Comparison of ENCODE assay signal across 21 cellular contexts in the genomic region with DNA sequence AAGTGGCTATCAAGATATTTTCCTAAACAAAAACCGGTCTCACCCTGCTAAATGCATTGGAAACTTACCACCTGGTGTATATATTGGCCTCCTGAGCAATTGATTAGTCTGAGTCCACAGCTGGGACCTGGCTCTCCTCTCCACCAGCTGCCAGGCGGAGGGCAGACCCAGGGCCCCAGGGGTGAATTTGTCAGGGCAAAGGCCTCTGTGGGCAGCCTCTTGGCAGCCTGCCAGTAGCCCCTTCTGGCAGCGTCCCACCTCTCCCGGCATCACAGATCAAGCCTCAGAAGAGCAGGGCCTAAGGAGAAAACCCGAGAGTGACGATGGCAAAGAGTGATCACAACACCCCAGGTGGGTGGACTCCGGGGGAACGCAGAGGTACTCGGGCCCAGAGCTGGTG. TPM values are rescaled to one million over a fixed set of nuclear protein-coding genes. Genes with fewer than 3 reads are reported as not detected.
A peak's percentile ranks its signal among the peaks of the same experiment; 100 is the strongest.
DNase-seq lines count a peak whose midpoint lies in the region; ATAC-seq and TF ChIP-seq lines count a peak whose summit lies in the region.
"Had no signal": no experiment of that assay in that cellular context is flagged by ENCODE, and none has a peak within 500 bp of the region (broad histone marks: within the 10 kb centered on the region; RNA-seq: fewer than 3 reads in every experiment).

No MANE protein-coding gene starts in this region.

- no peaks in the 10 kb centered on the region for H4K20me1 ChIP-seq in GM23248 (ENCODE audit: insufficient read depth)

- H3K9me2 ChIP-seq in GM23248 (ENCODE audit: insufficient read depth) = no peaks in the 10 kb centered on the region

- no peaks in the 10 kb centered on the region for H3K27me3 ChIP-seq in BE2C
- H3K27me3 ChIP-seq in SJCRH30 = no peaks in the 10 kb centered on the region
- no peaks in the 10 kb centered on the region for H3K27me3 ChIP-seq in right lobe of liver
- H3K27me3 ChIP-seq in GM23248 (replicated peaks; ENCODE audit: insufficient read depth) = no peaks in the 10 kb centered on the region
- H3K27me3 ChIP-seq: dorsolateral prefrontal cortex, neutrophil had no signal

- no peak for TF ChIP-seq POLR2A in right lobe of liver (IDR thresholded peaks at IDR 0.05)

- H3K9me3 ChIP-seq in BE2C (no peaks in the 10 kb centered on the region), SJCRH30 (replicated peaks) (no peaks in the 10 kb centered on the region), right lobe of liver (no peaks in the 10 kb centered on the region), GM23248 (ENCODE audit: low read depth) (no peaks in the 10 kb centered on the region)
- H3K9me3 ChIP-seq: neutrophil, prostate gland had no signal

- TF ChIP-seq CTCF in BE2C (IDR thresholded peaks at IDR 0.05; ENCODE audit: low read depth, low read length) (no peak), right lobe of liver (IDR thresholded peaks at IDR 0.05) (no peak)

- no peak overlapping the region for H3K27ac ChIP-seq in SJCRH30
- peak overlapping the region; percentile 24 to 79 (median 64) for H3K27ac ChIP-seq in right lobe of liver
- H3K27ac ChIP-seq in GM23248 = no peak overlapping the region
- H3K27ac ChIP-seq: 22Rv1, dorsolateral prefrontal cortex, neutrophil, prostate gland had no signal

- in situ Hi-C loops in GM23248 (cut with MboI) = no loop called here

- H3K4me1 ChIP-seq in BE2C = peaks cover 13% of the 10 kb centered on the region
- H3K4me1 ChIP-seq in SJCRH30 = peaks cover 22% of the 10 kb centered on the region
- H3K4me1 ChIP-seq in right lobe of liver = peaks cover 0 to 31% (median 12%) of the 10 kb centered on the region in 4 donors
- no peaks in the 10 kb centered on the region for H3K4me1 ChIP-seq in GM23248 (ENCODE audit: insufficient read depth)

- WGBS in right lobe of liver (ENCODE audit: insufficient coverage, low coverage, low lambda C conversion rate, missing lambda C conversion rate) = 42% methylated on average over 8 of the region's 9 CpGs
- WGBS in GM23248 (ENCODE audit: low coverage in 1 of 2, low lambda C conversion rate in 2 of 2, missing lambda C conversion rate in 2 of 2), 2 experiments = 79 to 80% methylated on average over 9 of the region's 9 CpGs

- H3K4me2 ChIP-seq in GM23248 (ENCODE audit: unreplicated experiment) = no peak overlapping the region

- peak; percentile 26 for DNase-seq in DMS 273 (lab: John Stamatoyannopoulos, UW; ENCODE audit: unreplicated experiment)
- DNase-seq in DMS 273 treated with DMSO at 0.1 percent for 48 hours (lab: John Stamatoyannopoulos, UW) = no peak
- DNase-seq in BE2C = peak; percentile 59
- peak; percentile 52 to 58 for DNase-seq in SJCRH30
- DNase-seq in right lobe of liver = peak in 2 of 3 donors; percentile 51 to 58
- DNase-seq in NCI-H774 (lab: John Stamatoyannopoulos, UW) = no peak
- no peak for DNase-seq in GM23248
- DNase-seq: activated CD4-positive, alpha-beta T cell treated with anti-CD3 and anti-CD28 coated beads for 36 hours; activated T-cell treated with anti-CD3 and anti-CD28 coated beads, Interleukin-2, amount 50 U/mL, for 4 hours; CD4-positive, alpha-beta T cell; cerebellar nuclear complex; dorsolateral prefrontal cortex; mesenchymal stem cell; NCI-H2029 treated with DMSO at 0.1 percent for 48 hours; stimulated activated CD4-positive, alpha-beta T cell treated with anti-CD3 and anti-CD28 coated beads, Interleukin-4, amount 100 ng/mL, for 4 hours; T-cell had no signal

- no peak overlapping the region for H3K9ac ChIP-seq in GM23248

- intact Hi-C loops in right lobe of liver (cut with DNase I) = loop anchor here in 1 of 2 donors (10.0 kb wide), 1 partner anchor 80 kb away; no protein-coding TSS in a partner anchor

- H3K36me3 ChIP-seq in BE2C = no peaks in the 10 kb centered on the region
- no peaks in the 10 kb centered on the region for H3K36me3 ChIP-seq in SJCRH30
- no peaks in the 10 kb centered on the region for H3K36me3 ChIP-seq in right lobe of liver
- no peaks in the 10 kb centered on the region for H3K36me3 ChIP-seq in GM23248 (ENCODE audit: low read depth)
- H3K36me3 ChIP-seq: neutrophil, prostate gland had no signal

- ATAC-seq in right lobe of liver (peak in 2 of 4 donors; percentile 21 to 26), GM21447 (IDR thresholded peaks at IDR 0.05; ENCODE audit: unreplicated experiment) (no peak)
- ATAC-seq: activated CD4-positive, alpha-beta T cell treated with anti-CD3 and anti-CD28 coated beads for 36 hours; activated T-cell treated with anti-CD3 and anti-CD28 coated beads, Interleukin-2, amount 50 U/mL, for 4 hours; stimulated activated memory B cell treated with anti-CD40 and anti-IgM and Interleukin-4, amounts not matched to agents 10 μg/mL and 1 μg/mL and 100 μg/mL, for 72 hours; T-cell had no signal

- H3K79me2 ChIP-seq in GM23248 (ENCODE audit: insufficient read depth) = no peaks in the 10 kb centered on the region

- H3K4me3 ChIP-seq in BE2C (ENCODE audit: low read depth, low read length) (no peak overlapping the region), SJCRH30 (no peak overlapping the region), right lobe of liver (no peak overlapping the region), GM23248 (no peak overlapping the region)
- H3K4me3 ChIP-seq: dorsolateral prefrontal cortex, prostate gland had no signal

- no peak overlapping the region for H2AFZ ChIP-seq in GM23248

- H3F3A ChIP-seq in GM23248 (ENCODE audit: insufficient read depth) = no peaks in the 10 kb centered on the region

RNA-seq across cellular contexts. Expression of gene IDH2, which starts 43.0 kb away (rescaled TPM):
- 47.2 TPM for polyA plus RNA-seq in BE2C (2012; ENCODE audit: insufficient read depth, insufficient read length, low read depth)
- 96.9 and 102 TPM in 2 replicates for total RNA-seq in SJCRH30 (2014; rRNA removed; shearing (Covaris generic))
- total RNA-seq in right lobe of liver = 100 to 1,000 TPM; 115 to 371 (median 261) TPM
- 58.3 and 67.7 TPM in 2 replicates for total RNA-seq in GM23248 (2014; rRNA removed; shearing (Covaris generic))
- 104 and 109 TPM in 2 replicates for polyA plus RNA-seq in GM23248 (2016; fragmentation: Nextera tagmentation; extraction: Ambion mirVana)

RNA-seq across cellular contexts. Expression of gene SEMA4B, which starts 55.9 kb away (rescaled TPM):
- polyA plus RNA-seq in BE2C (2012; ENCODE audit: insufficient read depth, insufficient read length, low read depth) = 23.0 TPM
- total RNA-seq in SJCRH30 (2014; rRNA removed; shearing (Covaris generic)) = 2.1 and 2.2 TPM in 2 replicates
- 10 to 100 TPM; 17.1 to 67.7 (median 20.3) TPM for total RNA-seq in right lobe of liver
- 3.2 and 3.6 TPM in 2 replicates for total RNA-seq in GM23248 (2014; rRNA removed; shearing (Covaris generic))
- polyA plus RNA-seq in GM23248 (2016; fragmentation: Nextera tagmentation; extraction: Ambion mirVana) = 4.5 and 4.7 TPM in 2 replicates

Comparison
In these comparisons a context has a peak if more than half of its experiments do, and no peak if none do; other contexts are left out.
1. DNase-seq: peak in DMS 273 (single experiment), BE2C (single experiment), SJCRH30 (2 of 2) and right lobe of liver (2 of 3); none in DMS 273 treated with DMSO at 0.1 percent for 48 hours (single experiment), NCI-H774 (single experiment) and GM23248 (single experiment).
2. H3K27ac ChIP-seq: peak in right lobe of liver (3 of 3); none in SJCRH30 (single experiment) and GM23248 (single experiment).